Comparison of ENCODE assay signal across 1 cellular context in the genomic region with DNA sequence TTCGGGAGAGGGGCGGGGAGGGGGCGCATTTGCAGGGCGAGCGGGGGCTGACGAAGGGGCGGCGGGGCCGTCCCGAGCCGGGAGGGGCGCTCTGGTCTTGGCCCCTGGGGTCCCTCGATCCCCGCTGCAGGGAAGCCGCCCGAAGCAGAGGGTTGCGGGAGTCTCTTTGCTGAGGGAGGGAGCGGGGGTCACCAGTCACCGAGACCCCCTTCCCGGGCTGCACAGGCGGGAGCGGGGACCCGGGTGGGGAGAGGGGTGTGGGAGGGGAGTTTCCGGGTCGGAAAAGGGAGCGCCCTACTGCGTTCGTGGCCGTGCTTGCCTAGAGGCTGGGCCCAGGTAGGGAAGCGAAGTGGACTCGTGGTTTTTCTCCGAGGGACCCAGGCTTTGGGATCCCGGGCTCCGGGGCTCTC.
TF ChIP-seq lines count a peak whose summit lies in the region.

No MANE protein-coding gene starts in this region.

TF ChIP-seq in HEK293, 187 proteins besides CTCF, POLR2A, EP300 and RAD21 (continued from another document):
- peak; percentile 7; the same call in 1 of the 2 replicates for TF ChIP-seq KLF9 (tag by site-specific recombination; IDR thresholded peaks at IDR 0.05; ENCODE audit: low read depth)
- TF ChIP-seq ZNF677 (tag by site-specific recombination; IDR thresholded peaks at IDR 0.05): no peak
- TF ChIP-seq, protein P1, sequence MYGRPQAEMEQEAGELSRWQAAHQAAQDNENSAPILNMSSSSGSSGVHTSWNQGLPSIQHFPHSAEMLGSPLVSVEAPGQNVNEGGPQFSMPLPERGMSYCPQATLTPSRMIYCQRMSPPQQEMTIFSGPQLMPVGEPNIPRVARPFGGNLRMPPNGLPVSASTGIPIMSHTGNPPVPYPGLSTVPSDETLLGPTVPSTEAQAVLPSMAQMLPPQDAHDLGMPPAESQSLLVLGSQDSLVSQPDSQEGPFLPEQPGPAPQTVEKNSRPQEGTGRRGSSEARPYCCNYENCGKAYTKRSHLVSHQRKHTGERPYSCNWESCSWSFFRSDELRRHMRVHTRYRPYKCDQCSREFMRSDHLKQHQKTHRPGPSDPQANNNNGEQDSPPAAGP (tag by site-specific recombination; IDR thresholded peaks at IDR 0.05): no peak; the same call in none of the 2 replicates
- TF ChIP-seq KLF1 (tag by site-specific recombination; IDR thresholded peaks at IDR 0.05): peak; percentile 27; the same call in 1 of the 2 replicates
- TF ChIP-seq ZBTB21 (tag by site-specific recombination; IDR thresholded peaks at IDR 0.05): 0 out of 2 replicates have a peak, but pooled peaks have one; percentile 7
- no peak for TF ChIP-seq ZNF629 (tag by site-specific recombination; IDR thresholded peaks at IDR 0.05)
- no peak for TF ChIP-seq ZNF155 (tag by site-specific recombination; IDR thresholded peaks at IDR 0.05)
- TF ChIP-seq ZNF423 (tag by site-specific recombination; IDR thresholded peaks at IDR 0.05): 0 out of 2 replicates have a peak, but pooled peaks have one; percentile 1
- TF ChIP-seq ZNF350 (tag by site-specific recombination; IDR thresholded peaks at IDR 0.05): no peak
- TF ChIP-seq, protein P2, sequence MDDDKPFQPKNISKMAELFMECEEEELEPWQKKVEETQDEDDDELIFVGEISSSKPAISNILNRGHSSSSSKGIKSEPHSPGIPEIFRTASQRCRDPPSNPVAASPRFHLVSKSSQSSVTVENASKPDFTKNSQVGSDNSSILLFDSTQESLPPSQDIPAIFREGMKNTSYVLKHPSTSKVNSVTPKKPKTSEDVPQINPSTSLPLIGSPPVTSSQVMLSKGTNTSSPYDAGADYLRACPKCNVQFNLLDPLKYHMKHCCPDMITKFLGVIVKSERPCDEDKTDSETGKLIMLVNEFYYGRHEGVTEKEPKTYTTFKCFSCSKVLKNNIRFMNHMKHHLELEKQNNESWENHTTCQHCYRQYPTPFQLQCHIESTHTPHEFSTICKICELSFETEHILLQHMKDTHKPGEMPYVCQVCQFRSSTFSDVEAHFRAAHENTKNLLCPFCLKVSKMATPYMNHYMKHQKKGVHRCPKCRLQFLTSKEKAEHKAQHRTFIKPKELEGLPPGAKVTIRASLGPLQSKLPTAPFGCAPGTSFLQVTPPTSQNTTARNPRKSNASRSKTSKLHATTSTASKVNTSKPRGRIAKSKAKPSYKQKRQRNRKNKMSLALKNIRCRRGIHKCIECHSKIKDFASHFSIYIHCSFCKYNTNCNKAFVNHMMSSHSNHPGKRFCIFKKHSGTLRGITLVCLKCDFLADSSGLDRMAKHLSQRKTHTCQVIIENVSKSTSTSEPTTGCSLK (tag by site-specific recombination; IDR thresholded peaks at IDR 0.05): no peak
- TF ChIP-seq, protein P3, sequence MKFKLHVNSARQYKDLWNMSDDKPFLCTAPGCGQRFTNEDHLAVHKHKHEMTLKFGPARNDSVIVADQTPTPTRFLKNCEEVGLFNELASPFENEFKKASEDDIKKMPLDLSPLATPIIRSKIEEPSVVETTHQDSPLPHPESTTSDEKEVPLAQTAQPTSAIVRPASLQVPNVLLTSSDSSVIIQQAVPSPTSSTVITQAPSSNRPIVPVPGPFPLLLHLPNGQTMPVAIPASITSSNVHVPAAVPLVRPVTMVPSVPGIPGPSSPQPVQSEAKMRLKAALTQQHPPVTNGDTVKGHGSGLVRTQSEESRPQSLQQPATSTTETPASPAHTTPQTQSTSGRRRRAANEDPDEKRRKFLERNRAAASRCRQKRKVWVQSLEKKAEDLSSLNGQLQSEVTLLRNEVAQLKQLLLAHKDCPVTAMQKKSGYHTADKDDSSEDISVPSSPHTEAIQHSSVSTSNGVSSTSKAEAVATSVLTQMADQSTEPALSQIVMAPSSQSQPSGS (tag by site-specific recombination; IDR thresholded peaks at IDR 0.05; ENCODE audit: low read depth): no peak
- no peak for TF ChIP-seq ZNF768 (tag by site-specific recombination; IDR thresholded peaks at IDR 0.05)
- TF ChIP-seq, protein P4, sequence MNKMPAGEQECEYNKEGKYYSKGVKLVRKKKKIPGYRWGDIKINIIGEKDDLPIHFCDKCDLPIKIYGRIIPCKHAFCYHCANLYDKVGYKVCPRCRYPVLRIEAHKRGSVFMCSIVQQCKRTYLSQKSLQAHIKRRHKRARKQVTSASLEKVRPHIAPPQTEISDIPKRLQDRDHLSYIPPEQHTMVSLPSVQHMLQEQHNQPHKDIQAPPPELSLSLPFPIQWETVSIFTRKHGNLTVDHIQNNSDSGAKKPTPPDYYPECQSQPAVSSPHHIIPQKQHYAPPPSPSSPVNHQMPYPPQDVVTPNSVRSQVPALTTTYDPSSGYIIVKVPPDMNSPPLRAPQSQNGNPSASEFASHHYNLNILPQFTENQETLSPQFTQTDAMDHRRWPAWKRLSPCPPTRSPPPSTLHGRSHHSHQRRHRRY (tag by site-specific recombination; IDR thresholded peaks at IDR 0.05): 0 out of 2 replicates have a peak, but pooled peaks have one; percentile 11
- peak; percentile 68; the same call in 1 of the 2 replicates for TF ChIP-seq GLIS2 (tag by site-specific recombination; IDR thresholded peaks at IDR 0.05)
- TF ChIP-seq, protein P5, sequence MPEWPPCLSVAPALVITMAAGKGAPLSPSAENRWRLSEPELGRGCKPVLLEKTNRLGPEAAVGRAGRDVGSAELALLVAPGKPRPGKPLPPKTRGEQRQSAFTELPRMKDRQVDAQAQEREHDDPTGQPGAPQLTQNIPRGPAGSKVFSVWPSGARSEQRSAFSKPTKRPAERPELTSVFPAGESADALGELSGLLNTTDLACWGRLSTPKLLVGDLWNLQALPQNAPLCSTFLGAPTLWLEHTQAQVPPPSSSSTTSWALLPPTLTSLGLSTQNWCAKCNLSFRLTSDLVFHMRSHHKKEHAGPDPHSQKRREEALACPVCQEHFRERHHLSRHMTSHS (tag by site-specific recombination; IDR thresholded peaks at IDR 0.05): no peak
- TF ChIP-seq ZNF433 (tag by site-specific recombination; IDR thresholded peaks at IDR 0.05; ENCODE audit: low read depth): no peak
- TF ChIP-seq, protein P6, sequence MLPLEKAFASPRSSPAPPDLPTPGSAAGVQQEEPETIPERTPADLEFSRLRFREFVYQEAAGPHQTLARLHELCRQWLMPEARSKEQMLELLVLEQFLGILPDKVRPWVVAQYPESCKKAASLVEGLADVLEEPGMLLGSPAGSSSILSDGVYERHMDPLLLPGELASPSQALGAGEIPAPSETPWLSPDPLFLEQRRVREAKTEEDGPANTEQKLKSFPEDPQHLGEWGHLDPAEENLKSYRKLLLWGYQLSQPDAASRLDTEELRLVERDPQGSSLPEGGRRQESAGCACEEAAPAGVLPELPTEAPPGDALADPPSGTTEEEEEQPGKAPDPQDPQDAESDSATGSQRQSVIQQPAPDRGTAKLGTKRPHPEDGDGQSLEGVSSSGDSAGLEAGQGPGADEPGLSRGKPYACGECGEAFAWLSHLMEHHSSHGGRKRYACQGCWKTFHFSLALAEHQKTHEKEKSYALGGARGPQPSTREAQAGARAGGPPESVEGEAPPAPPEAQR (tag by site-specific recombination; IDR thresholded peaks at IDR 0.05): no peak
- TF ChIP-seq, protein P7, sequence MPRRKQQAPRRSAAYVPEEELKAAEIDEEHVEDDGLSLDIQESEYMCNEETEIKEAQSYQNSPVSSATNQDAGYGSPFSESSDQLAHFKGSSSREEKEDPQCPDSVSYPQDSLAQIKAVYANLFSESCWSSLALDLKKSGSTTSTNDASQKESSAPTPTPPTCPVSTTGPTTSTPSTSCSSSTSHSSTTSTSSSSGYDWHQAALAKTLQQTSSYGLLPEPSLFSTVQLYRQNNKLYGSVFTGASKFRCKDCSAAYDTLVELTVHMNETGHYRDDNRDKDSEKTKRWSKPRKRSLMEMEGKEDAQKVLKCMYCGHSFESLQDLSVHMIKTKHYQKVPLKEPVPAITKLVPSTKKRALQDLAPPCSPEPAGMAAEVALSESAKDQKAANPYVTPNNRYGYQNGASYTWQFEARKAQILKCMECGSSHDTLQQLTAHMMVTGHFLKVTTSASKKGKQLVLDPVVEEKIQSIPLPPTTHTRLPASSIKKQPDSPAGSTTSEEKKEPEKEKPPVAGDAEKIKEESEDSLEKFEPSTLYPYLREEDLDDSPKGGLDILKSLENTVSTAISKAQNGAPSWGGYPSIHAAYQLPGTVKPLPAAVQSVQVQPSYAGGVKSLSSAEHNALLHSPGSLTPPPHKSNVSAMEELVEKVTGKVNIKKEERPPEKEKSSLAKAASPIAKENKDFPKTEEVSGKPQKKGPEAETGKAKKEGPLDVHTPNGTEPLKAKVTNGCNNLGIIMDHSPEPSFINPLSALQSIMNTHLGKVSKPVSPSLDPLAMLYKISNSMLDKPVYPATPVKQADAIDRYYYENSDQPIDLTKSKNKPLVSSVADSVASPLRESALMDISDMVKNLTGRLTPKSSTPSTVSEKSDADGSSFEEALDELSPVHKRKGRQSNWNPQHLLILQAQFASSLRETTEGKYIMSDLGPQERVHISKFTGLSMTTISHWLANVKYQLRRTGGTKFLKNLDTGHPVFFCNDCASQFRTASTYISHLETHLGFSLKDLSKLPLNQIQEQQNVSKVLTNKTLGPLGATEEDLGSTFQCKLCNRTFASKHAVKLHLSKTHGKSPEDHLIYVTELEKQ (tag by site-specific recombination; IDR thresholded peaks at IDR 0.05; ENCODE audit: borderline replicate concordance): no peak
- TF ChIP-seq, protein P8, sequence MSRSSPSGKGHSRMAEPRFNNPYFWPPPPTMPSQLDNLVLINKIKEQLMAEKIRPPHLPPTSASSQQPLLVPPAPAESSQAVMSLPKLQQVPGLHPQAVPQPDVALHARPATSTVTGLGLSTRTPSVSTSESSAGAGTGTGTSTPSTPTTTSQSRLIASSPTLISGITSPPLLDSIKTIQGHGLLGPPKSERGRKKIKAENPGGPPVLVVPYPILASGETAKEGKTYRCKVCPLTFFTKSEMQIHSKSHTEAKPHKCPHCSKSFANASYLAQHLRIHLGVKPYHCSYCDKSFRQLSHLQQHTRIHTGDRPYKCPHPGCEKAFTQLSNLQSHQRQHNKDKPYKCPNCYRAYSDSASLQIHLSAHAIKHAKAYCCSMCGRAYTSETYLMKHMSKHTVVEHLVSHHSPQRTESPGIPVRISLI (tag by site-specific recombination; IDR thresholded peaks at IDR 0.05): no peak
- TF ChIP-seq ZIC2 (tag by site-specific recombination; IDR thresholded peaks at IDR 0.05): 0 out of 2 replicates have a peak, but pooled peaks have one; percentile 15
- TF ChIP-seq, protein P9, sequence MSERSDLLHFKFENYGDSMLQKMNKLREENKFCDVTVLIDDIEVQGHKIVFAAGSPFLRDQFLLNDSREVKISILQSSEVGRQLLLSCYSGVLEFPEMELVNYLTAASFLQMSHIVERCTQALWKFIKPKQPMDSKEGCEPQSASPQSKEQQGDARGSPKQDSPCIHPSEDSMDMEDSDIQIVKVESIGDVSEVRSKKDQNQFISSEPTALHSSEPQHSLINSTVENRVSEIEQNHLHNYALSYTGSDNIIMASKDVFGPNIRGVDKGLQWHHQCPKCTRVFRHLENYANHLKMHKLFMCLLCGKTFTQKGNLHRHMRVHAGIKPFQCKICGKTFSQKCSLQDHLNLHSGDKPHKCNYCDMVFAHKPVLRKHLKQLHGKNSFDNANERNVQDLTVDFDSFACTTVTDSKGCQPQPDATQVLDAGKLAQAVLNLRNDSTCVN (tag by site-specific recombination; optimal IDR thresholded peaks at IDR 0.05): peak; percentile 23
- peak; percentile 30 for TF ChIP-seq ZNF335 (tag by site-specific recombination; conservative IDR thresholded peaks at IDR 0.05)
- TF ChIP-seq, protein P10, sequence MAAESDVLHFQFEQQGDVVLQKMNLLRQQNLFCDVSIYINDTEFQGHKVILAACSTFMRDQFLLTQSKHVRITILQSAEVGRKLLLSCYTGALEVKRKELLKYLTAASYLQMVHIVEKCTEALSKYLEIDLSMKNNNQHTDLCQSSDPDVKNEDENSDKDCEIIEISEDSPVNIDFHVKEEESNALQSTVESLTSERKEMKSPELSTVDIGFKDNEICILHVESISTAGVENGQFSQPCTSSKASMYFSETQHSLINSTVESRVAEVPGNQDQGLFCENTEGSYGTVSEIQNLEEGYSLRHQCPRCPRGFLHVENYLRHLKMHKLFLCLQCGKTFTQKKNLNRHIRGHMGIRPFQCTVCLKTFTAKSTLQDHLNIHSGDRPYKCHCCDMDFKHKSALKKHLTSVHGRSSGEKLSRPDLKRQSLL (tag by site-specific recombination; IDR thresholded peaks at IDR 0.05): no peak
- no peak for TF ChIP-seq ZNF837 (tag by site-specific recombination; IDR thresholded peaks at IDR 0.05)
- TF ChIP-seq, protein P11, sequence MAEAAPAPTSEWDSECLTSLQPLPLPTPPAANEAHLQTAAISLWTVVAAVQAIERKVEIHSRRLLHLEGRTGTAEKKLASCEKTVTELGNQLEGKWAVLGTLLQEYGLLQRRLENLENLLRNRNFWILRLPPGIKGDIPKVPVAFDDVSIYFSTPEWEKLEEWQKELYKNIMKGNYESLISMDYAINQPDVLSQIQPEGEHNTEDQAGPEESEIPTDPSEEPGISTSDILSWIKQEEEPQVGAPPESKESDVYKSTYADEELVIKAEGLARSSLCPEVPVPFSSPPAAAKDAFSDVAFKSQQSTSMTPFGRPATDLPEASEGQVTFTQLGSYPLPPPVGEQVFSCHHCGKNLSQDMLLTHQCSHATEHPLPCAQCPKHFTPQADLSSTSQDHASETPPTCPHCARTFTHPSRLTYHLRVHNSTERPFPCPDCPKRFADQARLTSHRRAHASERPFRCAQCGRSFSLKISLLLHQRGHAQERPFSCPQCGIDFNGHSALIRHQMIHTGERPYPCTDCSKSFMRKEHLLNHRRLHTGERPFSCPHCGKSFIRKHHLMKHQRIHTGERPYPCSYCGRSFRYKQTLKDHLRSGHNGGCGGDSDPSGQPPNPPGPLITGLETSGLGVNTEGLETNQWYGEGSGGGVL (tag by site-specific recombination; IDR thresholded peaks at IDR 0.05): peak; percentile 75
- no peak for TF ChIP-seq ZNF785 (tag by site-specific recombination; IDR thresholded peaks at IDR 0.05)
- no peak for TF ChIP-seq HOXD13 (CRISPR knock-in tag; IDR thresholded peaks at IDR 0.05; ENCODE audit: borderline replicate concordance)
- no peak for TF ChIP-seq ZNF76 (tag by site-specific recombination; IDR thresholded peaks at IDR 0.05; ENCODE audit: borderline replicate concordance, low read depth)
- TF ChIP-seq ZSCAN23 (tag by site-specific recombination; IDR thresholded peaks at IDR 0.05): no peak
- peak; percentile 8; the same call in 1 of the 2 replicates for TF ChIP-seq ZNF341 (tag by site-specific recombination; IDR thresholded peaks at IDR 0.05; ENCODE audit: low read depth)
- no peak for TF ChIP-seq ZNF626 (tag by site-specific recombination; IDR thresholded peaks at IDR 0.05)
TF ChIP-seq in HEK293: peak in this region for 15.
